23 cellular contexts compared by ENCODE assay signal in genomic region chr1:172952541-172952940, GRCh38.
"Had no signal": no experiment of that assay in that cellular context is flagged by ENCODE, and none has a peak within 500 bp of the region (broad histone marks: within the 10 kb centered on the region; RNA-seq: fewer than 3 reads in every experiment).

No MANE protein-coding gene starts in this region.

- H3K36me3 ChIP-seq: breast epithelium, MG63, WERI-Rb-1 had no signal

- ATAC-seq: activated CD4-positive, alpha-beta T cell treated with anti-CD3 and anti-CD28 coated beads for 36 hours; PC-3 had no signal

- H3K27ac Mint-ChIP-seq: activated CD4-positive, alpha-beta memory T cell treated with anti-CD3 and anti-CD28 coated beads, Interleukin-2, amount 10 ng/mL, durations not matched to agents 7 days and 5 days; activated CD4-positive, alpha-beta T cell treated with anti-CD3 and anti-CD28 coated beads for 36 hours had no signal

- H3K4me3 Mint-ChIP-seq: activated CD4-positive, alpha-beta memory T cell treated with anti-CD3 and anti-CD28 coated beads, Interleukin-2, amount 10 ng/mL, durations not matched to agents 7 days and 5 days; activated CD4-positive, alpha-beta T cell treated with anti-CD3 and anti-CD28 coated beads for 36 hours had no signal

- H3K27ac ChIP-seq: breast epithelium, KMS-11, WERI-Rb-1 had no signal

- H3K9me3 Mint-ChIP-seq: activated CD4-positive, alpha-beta memory T cell treated with anti-CD3 and anti-CD28 coated beads, Interleukin-2, amount 10 ng/mL, durations not matched to agents 7 days and 5 days had no signal

- DNase-seq: activated CD4-positive, alpha-beta memory T cell treated with anti-CD3 and anti-CD28 coated beads, Interleukin-2, amount 10 ng/mL, durations not matched to agents 7 days and 5 days; activated CD4-positive, alpha-beta T cell treated with anti-CD3 and anti-CD28 coated beads for 36 hours; activated CD4-positive, alpha-beta T cell treated with anti-CD3 and anti-CD28 coated beads, Interleukin-2, amount 50 U/mL, for 1 hour; activated naive CD4-positive, alpha-beta T cell treated with anti-CD3 and anti-CD28 coated beads, Interleukin-2, amount 50 U/mL, for 16 hours; activated T-cell treated with anti-CD3 and anti-CD28 coated beads for 4 hours; aorta; caudate nucleus; MG63; NCI-H1092 treated with DMSO at 0.1 percent for 48 hours; NCI-H1417 treated with DMSO at 0.1 percent for 48 hours; NCI-H1694; NCI-H2029; NCI-H2107; NCI-H2171 treated with DMSO at 0.1 percent for 48 hours; NCI-H345; NCI-H510A; NCI-H526 treated with DMSO at 0.1 percent for 48 hours; PC-3; SIG-M5; T-helper 1 cell; WERI-Rb-1 had no signal

- H3K27me3 ChIP-seq: breast epithelium, MG63 had no signal

- H3K4me3 ChIP-seq: breast epithelium, MG63 had no signal

- H3K9me3 ChIP-seq: breast epithelium, MG63 had no signal
